In genomic region chr6:17397764-17398194, GRCh38 we compare ENCODE assay signal across 26 cellular contexts. TPM values are rescaled to one million over a fixed set of nuclear protein-coding genes. Genes with fewer than 3 reads are reported as not detected.
DNase-seq lines count a peak whose midpoint lies in the region; ATAC-seq and TF ChIP-seq lines count a peak whose summit lies in the region.
"Had no signal": no experiment of that assay in that cellular context is flagged by ENCODE, and none has a peak within 500 bp of the region (broad histone marks: within the 10 kb centered on the region; RNA-seq: fewer than 3 reads in every experiment).

No MANE protein-coding gene starts in this region.

- dilution Hi-C loops in mammary epithelial cell (cut with HindIII; ENCODE audit: low sequenced_read_pairs), result no loop called here

- H3K27me3 Mint-ChIP-seq in activated CD4-positive, alpha-beta T cell treated with anti-CD3 and anti-CD28 coated beads, Interleukin-2, amount 10 ng/mL, durations not matched to agents 24 days and 14 days, result peaks cover 26% of the 10 kb centered on the region

- intact Hi-C loops in activated CD4-positive, alpha-beta T cell treated with anti-CD3 and anti-CD28 coated beads, Interleukin-2, amount 10 ng/mL, durations not matched to agents 24 days and 14 days (cut with micrococcal nuclease), result loop anchor here (10.0 kb wide), 1 partner anchor 187 kb away; no protein-coding TSS in a partner anchor
- intact Hi-C loops in mammary epithelial cell (cut with micrococcal nuclease), result loop anchor here (10.0 kb wide), 1 partner anchor 243 kb away; no protein-coding TSS in a partner anchor
- intact Hi-C loops in upper lobe of right lung (cut with DNase I), result no loop called here

- H3K4me3 Mint-ChIP-seq in activated CD4-positive, alpha-beta T cell treated with anti-CD3 and anti-CD28 coated beads, Interleukin-2, amount 10 ng/mL, durations not matched to agents 24 days and 14 days, result no peak overlapping the region
- H3K4me3 Mint-ChIP-seq: memory B cell; naive thymus-derived CD4-positive, alpha-beta T cell; stimulated activated naive CD8-positive, alpha-beta T cell treated with anti-CD3 and anti-CD28 coated beads, Interleukin-15, Interleukin-2, amounts not matched to agents 100 ng/mL and 50 ng/mL, for 24 hours; T-cell had no signal

- no peaks in the 10 kb centered on the region for H3K9me3 Mint-ChIP-seq in activated CD4-positive, alpha-beta T cell treated with anti-CD3 and anti-CD28 coated beads, Interleukin-2, amount 10 ng/mL, durations not matched to agents 24 days and 14 days
- H3K9me3 Mint-ChIP-seq: activated T-helper 2 cell treated with anti-CD3 and anti-CD28 coated beads, Interferon-gamma antibody, Interleukin-2, Interleukin-4, amounts not matched to agents 10 μg/mL and 5 μg/mL and 100 μg/mL, durations not matched to agents 14 hours and 24 hours and 36 hours; stimulated activated naive CD8-positive, alpha-beta T cell treated with anti-CD3 and anti-CD28 coated beads, Interleukin-15, Interleukin-2, amounts not matched to agents 100 ng/mL and 50 ng/mL, for 24 hours had no signal

- H3K79me2 ChIP-seq in mammary epithelial cell (ENCODE audit: insufficient read depth, low read length), result peaks cover 76% of the 10 kb centered on the region

- H3K27ac ChIP-seq in mammary epithelial cell (ENCODE audit: insufficient read depth, low read depth, low read length), result no peak overlapping the region
- no peak overlapping the region for H3K27ac ChIP-seq in thoracic aorta
- H3K27ac ChIP-seq in upper lobe of right lung, result no peak overlapping the region
- H3K27ac ChIP-seq: 22Rv1; BLaER1 treated with 17β-estradiol and CSF1 and Interleukin-3, amounts not matched to agents 10 nM and 100 nM; hepatocyte had no signal

- H3K9me3 ChIP-seq in mammary epithelial cell (replicated peaks; ENCODE audit: insufficient read depth, low read length) (no peaks in the 10 kb centered on the region), thoracic aorta (no peaks in the 10 kb centered on the region), upper lobe of right lung (no peaks in the 10 kb centered on the region)

- H3K36me3 Mint-ChIP-seq in activated CD4-positive, alpha-beta T cell treated with anti-CD3 and anti-CD28 coated beads, Interleukin-2, amount 10 ng/mL, durations not matched to agents 24 days and 14 days (ENCODE audit: low read depth), result no peaks in the 10 kb centered on the region
- H3K36me3 Mint-ChIP-seq: memory B cell; naive thymus-derived CD4-positive, alpha-beta T cell; T-cell had no signal

- no peak overlapping the region for H2AFZ ChIP-seq in mammary epithelial cell (ENCODE audit: low read depth, low read length)
- H2AFZ ChIP-seq: hepatocyte had no signal

- H3K4me3 ChIP-seq in mammary epithelial cell (replicated peaks in 1 of 3; ENCODE audit: insufficient read depth in 1 of 3, low read depth in 2 of 3, low read length in 3 of 3) (no peak overlapping the region), thoracic aorta (no peak overlapping the region), upper lobe of right lung (no peak overlapping the region)
- H3K4me3 ChIP-seq: BLaER1 treated with 17β-estradiol and CSF1 and Interleukin-3, amounts not matched to agents 10 nM and 100 nM; GM12878; hepatocyte had no signal

- no peaks in the 10 kb centered on the region for H4K20me1 ChIP-seq in mammary epithelial cell (ENCODE audit: insufficient read depth, low read length)
- H4K20me1 ChIP-seq: BLaER1 treated with 17β-estradiol and CSF1 and Interleukin-3, amounts not matched to agents 10 nM and 100 nM had no signal

- in situ Hi-C loops in mammary epithelial cell (cut with MboI; ENCODE audit: low sequenced_read_pairs in 2 of 2), result no loop called here

- no peaks in the 10 kb centered on the region for H3K36me3 ChIP-seq in mammary epithelial cell (ENCODE audit: insufficient read depth, low read length)
- H3K36me3 ChIP-seq in thoracic aorta, result no peaks in the 10 kb centered on the region
- no peaks in the 10 kb centered on the region for H3K36me3 ChIP-seq in upper lobe of right lung

- TF ChIP-seq CTCF in mammary epithelial cell (conservative IDR thresholded peaks at IDR 0.05 in 1 of 2, IDR thresholded peaks at IDR 0.05 in 1 of 2; ENCODE audit: extremely low read depth in 1 of 2, insufficient read depth in 1 of 2, low read depth in 1 of 2, low read length in 2 of 2) (no peak), thoracic aorta (IDR thresholded peaks at IDR 0.05) (no peak), upper lobe of right lung (IDR thresholded peaks at IDR 0.05) (no peak)

- no TSS peak for BruUV-seq in mammary epithelial cell (replicated peaks; lab: Mats Ljungman, UMichigan)

- H3K27ac Mint-ChIP-seq in activated CD4-positive, alpha-beta T cell treated with anti-CD3 and anti-CD28 coated beads, Interleukin-2, amount 10 ng/mL, durations not matched to agents 24 days and 14 days, result no peak overlapping the region
- H3K27ac Mint-ChIP-seq: activated T-helper 2 cell treated with anti-CD3 and anti-CD28 coated beads, Interferon-gamma antibody, Interleukin-2, Interleukin-4, amounts not matched to agents 10 μg/mL and 5 μg/mL and 100 μg/mL, durations not matched to agents 14 hours and 24 hours and 36 hours; memory B cell; naive thymus-derived CD4-positive, alpha-beta T cell; stimulated activated naive CD8-positive, alpha-beta T cell treated with anti-CD3 and anti-CD28 coated beads, Interleukin-15, Interleukin-2, amounts not matched to agents 100 ng/mL and 50 ng/mL, for 24 hours; T-cell had no signal

- ATAC-seq in thoracic aorta (ENCODE audit: insufficient number of reproducible peaks, low FRiP score, low read depth), result peak; percentile 56
- no peak for ATAC-seq in HG03520 (IDR thresholded peaks at IDR 0.05; ENCODE audit: unreplicated experiment)
- no peak for ATAC-seq in upper lobe of right lung
- ATAC-seq: GM12878; naive thymus-derived CD4-positive, alpha-beta T cell; T-cell had no signal

- no peaks in the 10 kb centered on the region for H3K4me1 ChIP-seq in mammary epithelial cell (ENCODE audit: insufficient read depth, low read length)
- peaks cover 1 to 13% of the 10 kb centered on the region in 2 donors for H3K4me1 ChIP-seq in thoracic aorta (ENCODE audit: control insufficient read depth in 1 of 2, low read depth in 2 of 2)
- H3K4me1 ChIP-seq in upper lobe of right lung, result no peaks in the 10 kb centered on the region

- peak; percentile 6 for DNase-seq in activated CD4-positive, alpha-beta T cell treated with anti-CD3 and anti-CD28 coated beads, Interleukin-2, amount 10 ng/mL, durations not matched to agents 24 days and 14 days
- no peak for DNase-seq in activated CD4-positive, alpha-beta T cell treated with anti-CD3 and anti-CD28 coated beads for 1 hour
- DNase-seq in mammary epithelial cell (peak; percentile 66), iris pigment epithelial cell (ENCODE audit: low read depth) (peak; percentile 76), thoracic aorta (ENCODE audit: low spot score) (no peak), GF-D8 (lab: John Stamatoyannopoulos, UW) (no peak), upper lobe of right lung (no peak)
- DNase-seq: activated CD4-positive, alpha-beta T cell treated with anti-CD3 and anti-CD28 coated beads for 4 hours; caudate nucleus; effector CD4-positive, alpha-beta T cell; HCEC 1CT; KBM-7; naive thymus-derived CD4-positive, alpha-beta T cell; NCI-H2029; NCI-H526; Right ventricle myocardium superior; stimulated activated CD4-positive, alpha-beta T cell treated with anti-CD3 and anti-CD28 coated beads, Interleukin-2, amount 100 ng/mL, for 24 hours; T-cell had no signal

- no peak overlapping the region for H3K9ac ChIP-seq in mammary epithelial cell (ENCODE audit: insufficient read depth, low read length)
- H3K9ac ChIP-seq: BLaER1 treated with 17β-estradiol and CSF1 and Interleukin-3, amounts not matched to agents 10 nM and 100 nM had no signal

- H3K4me2 ChIP-seq in mammary epithelial cell (ENCODE audit: insufficient read depth, low read depth, low read length), result no peak overlapping the region
- H3K4me2 ChIP-seq: BLaER1 treated with 17β-estradiol and CSF1 and Interleukin-3, amounts not matched to agents 10 nM and 100 nM; hepatocyte had no signal

- 76% methylated on average over 3 of the region's 3 CpGs for WGBS in mammary epithelial cell (ENCODE audit: low coverage, missing lambda C conversion rate)

- CTCF ChIA-PET in mammary epithelial cell (lab: Charles Lee; ENCODE audit: low non-redundant PET), result no interaction called here

- no peaks in the 10 kb centered on the region for H3K27me3 ChIP-seq in mammary epithelial cell (ENCODE audit: insufficient read depth, low read length)
- no peaks in the 10 kb centered on the region for H3K27me3 ChIP-seq in thoracic aorta (replicated peaks; ENCODE audit: insufficient read depth)
- peaks cover 8% of the 10 kb centered on the region for H3K27me3 ChIP-seq in upper lobe of right lung
- H3K27me3 ChIP-seq: hepatocyte had no signal

- peaks cover 3% of the 10 kb centered on the region for H3K4me1 Mint-ChIP-seq in activated CD4-positive, alpha-beta T cell treated with anti-CD3 and anti-CD28 coated beads, Interleukin-2, amount 10 ng/mL, durations not matched to agents 24 days and 14 days

RNA-seq across cellular contexts. Expression of gene CAP2, which starts 4.4 kb away (rescaled TPM):
- not detected in 2 replicates for total RNA-seq in activated CD4-positive, alpha-beta T cell treated with anti-CD3 and anti-CD28 coated beads, Interleukin-2, amount 10 ng/mL, durations not matched to agents 24 days and 14 days
- total RNA-seq in mammary epithelial cell, result 1 to 10 TPM; 7.2 to 8.4 TPM
- 9.5 TPM for polyA plus RNA-seq in mammary epithelial cell
- 17.2 TPM for polyA minus RNA-seq in mammary epithelial cell
- total RNA-seq in thoracic aorta, result 10 to 100 TPM; 20.6 to 20.8 TPM
- total RNA-seq in upper lobe of right lung, result 7.2 TPM
- total RNA-seq: activated T-helper 2 cell treated with anti-CD3 and anti-CD28 coated beads, Interferon-gamma antibody, Interleukin-2, Interleukin-4, amounts not matched to agents 10 μg/mL and 5 μg/mL and 100 μg/mL, durations not matched to agents 14 hours and 24 hours and 36 hours; naive thymus-derived CD4-positive, alpha-beta T cell had no signal
- polyA plus RNA-seq: naive thymus-derived CD4-positive, alpha-beta T cell had no signal

Comparison
In these comparisons a context has a peak if more than half of its experiments do, and no peak if none do; other contexts are left out.
1. DNase-seq: peak in activated CD4-positive, alpha-beta T cell treated with anti-CD3 and anti-CD28 coated beads, Interleukin-2, amount 10 ng/mL, durations not matched to agents 24 days and 14 days (single experiment), mammary epithelial cell (single experiment) and iris pigment epithelial cell (single experiment); none in activated CD4-positive, alpha-beta T cell treated with anti-CD3 and anti-CD28 coated beads for 1 hour (single experiment), thoracic aorta (single experiment), GF-D8 (single experiment) and upper lobe of right lung (single experiment).